Comparison of ENCODE assay signal across 13 cellular contexts in the genomic region with DNA sequence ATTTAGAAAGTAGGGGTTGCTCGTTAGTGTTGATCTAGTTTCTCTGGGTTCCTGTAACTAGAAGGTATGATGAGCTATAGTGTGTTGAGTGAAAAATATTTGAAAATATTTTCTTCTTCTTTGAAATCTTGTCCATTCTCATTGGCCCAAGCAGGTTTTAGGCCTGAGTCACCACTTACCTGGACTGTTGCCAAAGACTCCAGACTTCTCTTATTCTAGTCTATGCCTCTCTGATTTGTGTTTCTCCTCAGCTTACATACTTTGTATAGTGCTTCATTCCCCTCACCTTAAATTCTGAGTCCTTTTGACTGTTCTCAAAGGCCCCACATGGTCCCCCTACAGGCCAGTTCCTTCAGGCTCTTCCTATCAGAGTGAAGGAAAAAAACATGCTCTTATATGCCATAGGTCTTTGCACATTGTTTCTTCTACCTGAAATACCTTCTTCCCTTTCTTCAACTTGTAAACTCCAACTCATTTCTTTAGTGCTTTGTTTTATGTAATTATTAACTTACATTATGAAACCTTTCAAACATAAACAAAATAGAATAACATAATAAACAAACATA.
DNase-seq lines count a peak whose midpoint lies in the region; ATAC-seq and TF ChIP-seq lines count a peak whose summit lies in the region.
"Had no signal": no experiment of that assay in that cellular context is flagged by ENCODE, and none has a peak within 500 bp of the region (broad histone marks: within the 10 kb centered on the region; RNA-seq: fewer than 3 reads in every experiment).

No MANE protein-coding gene starts in this region.

- no peak overlapping the region for H3K27ac ChIP-seq in PC-3 (ENCODE audit: low read length)
- H3K27ac ChIP-seq: tibial nerve had no signal

- BruUV-seq in PC-3 (replicated peaks; lab: Mats Ljungman, UMichigan), result no TSS peak

- H3K9me3 ChIP-seq in PC-3 (ENCODE audit: low read length), result no peaks in the 10 kb centered on the region
- H3K9me3 ChIP-seq: tibial nerve had no signal

- intact Hi-C loops in PC-3 (cut with micrococcal nuclease), result no loop called here

- TF ChIP-seq CTCF in PC-3 (conservative IDR thresholded peaks at IDR 0.05; ENCODE audit: low read depth, low read length) (no peak; the same call in 1 of the 2 replicates), epithelial cell of proximal tubule (conservative IDR thresholded peaks at IDR 0.05; ENCODE audit: low read depth, low read length) (peak; percentile 38)

- H3K36me3 ChIP-seq in PC-3 (ENCODE audit: low read depth, low read length), result no peaks in the 10 kb centered on the region
- H3K36me3 ChIP-seq: tibial nerve had no signal

- no peak overlapping the region for H3K9ac ChIP-seq in PC-3 (ENCODE audit: low read length)

- H3K4me2 ChIP-seq in PC-3 (ENCODE audit: low read length), result no peak overlapping the region

- no peak overlapping the region for H2AFZ ChIP-seq in PC-3 (ENCODE audit: low read length)

- CTCF ChIA-PET in PC-3 (lab: Charles Lee), result no interaction called here

- no peaks in the 10 kb centered on the region for H3K9me2 ChIP-seq in PC-3 (replicated peaks; ENCODE audit: low read length)

- no peaks in the 10 kb centered on the region for H3F3A ChIP-seq in PC-3 (ENCODE audit: low read length, unreplicated experiment)

- peak; percentile 30 for DNase-seq in DMS53 (lab: John Stamatoyannopoulos, UW)
- no peak for DNase-seq in DMS53 treated with DMSO at 0.1 percent for 48 hours (lab: John Stamatoyannopoulos, UW; ENCODE audit: unreplicated experiment)
- DNase-seq in PC-3, result peak; percentile 27
- no peak for DNase-seq in epithelial cell of proximal tubule (ENCODE audit: low read depth)
- DNase-seq in stromal cell of bone marrow (ENCODE audit: low read depth), result peak; percentile 28
- DNase-seq in NCI-H345 (lab: John Stamatoyannopoulos, UW), result no peak
- DNase-seq in activated naive CD4-positive, alpha-beta T cell (lab: John Stamatoyannopoulos, UW), result no peak
- DNase-seq in stimulated activated CD4-positive, alpha-beta T cell treated with anti-CD3 and anti-CD28 coated beads, Interleukin-1b, Interleukin-23, amount 100 ng/mL, for 48 hours, result no peak
- DNase-seq: caudate nucleus, GF-D8, mesendoderm, NCI-H1092 had no signal

- H3K4me1 ChIP-seq in PC-3 (ENCODE audit: insufficient read depth, low read length), result no peaks in the 10 kb centered on the region
- H3K4me1 ChIP-seq: tibial nerve had no signal

- no peak for ATAC-seq in PC-3

- POLR2A ChIA-PET in PC-3 (lab: Charles Lee; ENCODE audit: unreplicated experiment), result no interaction called here

- H3K79me2 ChIP-seq in PC-3 (ENCODE audit: low read length), result no peaks in the 10 kb centered on the region

- no peaks in the 10 kb centered on the region for H4K20me1 ChIP-seq in PC-3 (ENCODE audit: low read length)

- no peaks in the 10 kb centered on the region for H3K27me3 ChIP-seq in PC-3 (ENCODE audit: low read length)
- H3K27me3 ChIP-seq: tibial nerve had no signal

- no peak overlapping the region for H3K4me3 ChIP-seq in PC-3 (ENCODE audit: low read length)
- no peak overlapping the region for H3K4me3 ChIP-seq in epithelial cell of proximal tubule (ENCODE audit: low read depth, low read length)
- H3K4me3 ChIP-seq: tibial nerve had no signal

Comparison
In these comparisons a context has a peak if more than half of its experiments do, and no peak if none do; other contexts are left out.
1. DNase-seq: peak in DMS53 (single experiment), PC-3 (single experiment) and stromal cell of bone marrow (single experiment); none in DMS53 treated with DMSO at 0.1 percent for 48 hours (single experiment), epithelial cell of proximal tubule (single experiment), NCI-H345 (single experiment), activated naive CD4-positive, alpha-beta T cell (0 of 4) and stimulated activated CD4-positive, alpha-beta T cell treated with anti-CD3 and anti-CD28 coated beads, Interleukin-1b, Interleukin-23, amount 100 ng/mL, for 48 hours (single experiment).